ENCODE assay signal across 8 cellular contexts in the genomic region with DNA sequence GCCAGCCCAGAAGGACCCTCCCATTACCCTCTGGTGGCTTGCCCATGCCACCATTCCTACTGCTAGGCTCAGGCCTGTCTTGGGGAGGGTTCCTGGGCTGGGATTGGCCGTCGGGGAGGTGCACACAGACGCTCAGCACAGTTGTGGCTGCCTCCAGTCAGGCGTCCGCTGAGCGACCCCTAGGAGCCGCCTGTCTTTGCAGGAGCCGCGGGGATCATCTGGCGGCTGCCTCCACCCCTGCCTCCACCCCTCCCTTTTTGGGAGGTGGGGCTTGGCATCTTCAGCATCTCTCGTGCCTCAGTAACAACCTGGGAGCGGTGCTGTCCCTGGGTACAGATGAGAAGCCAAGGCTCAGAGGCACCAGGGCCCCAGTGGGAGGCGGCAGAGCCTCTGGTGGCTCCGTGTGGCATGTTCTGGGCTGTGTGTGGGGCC. TPM values are rescaled to one million over a fixed set of nuclear protein-coding genes. Genes with fewer than 3 reads are reported as not detected.
DNase-seq lines count a peak whose midpoint lies in the region; ATAC-seq and TF ChIP-seq lines count a peak whose summit lies in the region.

No MANE protein-coding gene starts in this region.

- H4K8ac ChIP-seq in neuronal stem cell (ENCODE audit: low read depth, low read length), result no peak overlapping the region

- peak overlapping the region; percentile 66 for H2AK5ac ChIP-seq in neuronal stem cell (ENCODE audit: low read depth, low read length)

- no peak overlapping the region for H2BK120ac ChIP-seq in neuronal stem cell (ENCODE audit: low read depth, low read length)

- H3K4me1 Mint-ChIP-seq in CD4-positive, alpha-beta T cell (ENCODE audit: low read depth), result peaks cover 4% of the 10 kb centered on the region
- H3K4me1 Mint-ChIP-seq in endodermal cell, result no peaks in the 10 kb centered on the region

- H3K4me1 ChIP-seq in endodermal cell (ENCODE audit: control insufficient read depth, insufficient read depth, low read length) (peaks cover 5% of the 10 kb centered on the region), neuronal stem cell (ENCODE audit: control insufficient read depth in 2 of 2, insufficient read depth in 1 of 2, low read depth in 1 of 2, low read length in 2 of 2) (peaks cover 3 to 10% of the 10 kb centered on the region in 2 donors)

- no peak overlapping the region for H2AFZ ChIP-seq in neuronal stem cell (ENCODE audit: low read length)

- ATAC-seq in CD4-positive, alpha-beta T cell (ENCODE audit: poor library complexity), result peak; percentile 21
- ATAC-seq in GM21619 (IDR thresholded peaks at IDR 0.05; ENCODE audit: unreplicated experiment), result no peak

- no peak overlapping the region for H3K27ac Mint-ChIP-seq in CD4-positive, alpha-beta T cell
- H3K27ac Mint-ChIP-seq in endodermal cell, result peak overlapping the region; percentile 65

- H3K36me3 Mint-ChIP-seq in CD4-positive, alpha-beta T cell (ENCODE audit: low read depth), result no peaks in the 10 kb centered on the region
- H3K36me3 Mint-ChIP-seq in endodermal cell (ENCODE audit: low read depth), result no peaks in the 10 kb centered on the region

- H2BK5ac ChIP-seq in neuronal stem cell (ENCODE audit: low read length), result peak overlapping the region; percentile 87

- TF ChIP-seq CTCF in CD4-positive, alpha-beta T cell (IDR thresholded peaks at IDR 0.05), result no peak
- no peak for TF ChIP-seq CTCF in endodermal cell (conservative IDR thresholded peaks at IDR 0.05)

- H3K9ac ChIP-seq in endodermal cell (ENCODE audit: extremely low read depth, low read length, poor library complexity, severe bottlenecking) (no peak overlapping the region), neuronal stem cell (ENCODE audit: low read depth, low read length, poor library complexity) (peak overlapping the region; percentile 38)

- H4K91ac ChIP-seq in neuronal stem cell (ENCODE audit: low read depth, low read length, poor library complexity), result no peak overlapping the region

- no peak overlapping the region for H2BK15ac ChIP-seq in neuronal stem cell (ENCODE audit: low read length)

- H3K27ac ChIP-seq in CD4-positive, alpha-beta T cell (ENCODE audit: low read depth, low read length), result no peak overlapping the region
- H3K27ac ChIP-seq in endodermal cell (ENCODE audit: low read depth, low read length), result peak overlapping the region; percentile 44
- H3K27ac ChIP-seq in neuronal stem cell (replicated peaks; ENCODE audit: low read length), result no peak overlapping the region

- peak overlapping the region; percentile 15 for H3K18ac ChIP-seq in neuronal stem cell (ENCODE audit: low read length)

- WGBS in endodermal cell (ENCODE audit: insufficient coverage in 1 of 2, insufficient read length in 1 of 2), 2 experiments, result 63 to 75% methylated on average over 11 to 14 of the region's 14 CpGs
- WGBS in neuronal stem cell (ENCODE audit: extremely low coverage in 2 of 2, insufficient read length in 2 of 2, insufficient replicate concordance in 1 of 2), 2 donors, result no CpG with 5 or more reads among the region's 14 CpGs

- H3K9me3 ChIP-seq in CD4-positive, alpha-beta T cell (ENCODE audit: control insufficient read depth, low read length), result no peaks in the 10 kb centered on the region
- H3K9me3 ChIP-seq in endodermal cell (ENCODE audit: control insufficient read depth, low read length), result no peaks in the 10 kb centered on the region
- no peaks in the 10 kb centered on the region for H3K9me3 ChIP-seq in neuronal stem cell (replicated peaks in 1 of 2; ENCODE audit: control insufficient read depth in 2 of 2, insufficient read depth in 1 of 2, low read depth in 1 of 2, low read length in 2 of 2)

- DNase-seq in CD4-positive, alpha-beta T cell, result no peak
- DNase-seq in NCI-H2171 treated with DMSO at 0.1 percent for 48 hours (lab: John Stamatoyannopoulos, UW) (peak; percentile 99), endodermal cell (no peak), neuronal stem cell (ENCODE audit: low spot score) (peak; percentile 17), SKM-1 (lab: John Stamatoyannopoulos, UW; ENCODE audit: unreplicated experiment) (no peak), NCI-H187 (lab: John Stamatoyannopoulos, UW) (no peak)
- no peak for DNase-seq in stimulated activated CD4-positive, alpha-beta T cell treated with anti-CD3 and anti-CD28 coated beads, Interleukin-4, amount 100 ng/mL, for 4 hours

- H3K36me3 ChIP-seq in endodermal cell (ENCODE audit: control insufficient read depth, insufficient read depth, low read length) (no peaks in the 10 kb centered on the region), neuronal stem cell (replicated peaks in 1 of 2; ENCODE audit: control insufficient read depth in 2 of 2, insufficient read depth in 2 of 2, low read length in 2 of 2) (no peaks in the 10 kb centered on the region)

- no peak overlapping the region for H3K14ac ChIP-seq in neuronal stem cell (ENCODE audit: low read length)

- H3K4ac ChIP-seq in neuronal stem cell (ENCODE audit: low read length), result no peak overlapping the region

- H3K23ac ChIP-seq in neuronal stem cell (ENCODE audit: low read depth, low read length, poor library complexity), result peak overlapping the region; percentile 43

- no peak overlapping the region for H3K4me2 ChIP-seq in neuronal stem cell (ENCODE audit: insufficient read depth, low read length, poor library complexity, severe bottlenecking)

- no peak overlapping the region for H3K4me3 ChIP-seq in endodermal cell (ENCODE audit: low read length)
- H3K4me3 ChIP-seq in neuronal stem cell (ENCODE audit: low read length in 2 of 2), result no peak overlapping the region

- intact Hi-C loops in CD4-positive, alpha-beta T cell (cut with DNase I, micrococcal nuclease), result loop anchor here in 1 of 2 experiments (2.0 kb wide), 1 partner anchor 77 kb away; no protein-coding TSS in a partner anchor

- CTCF ChIA-PET in CD4-positive, alpha-beta T cell (lab: Charles Lee), result no interaction called here

- no peak overlapping the region for H2BK12ac ChIP-seq in neuronal stem cell (ENCODE audit: low read length)

- H3K27me3 Mint-ChIP-seq in CD4-positive, alpha-beta T cell, result no peaks in the 10 kb centered on the region
- no peaks in the 10 kb centered on the region for H3K27me3 Mint-ChIP-seq in endodermal cell (ENCODE audit: insufficient read depth)

- POLR2A ChIA-PET in CD4-positive, alpha-beta T cell (lab: Charles Lee), result no interaction called here

- no peaks in the 10 kb centered on the region for H3K27me3 ChIP-seq in CD4-positive, alpha-beta T cell (ENCODE audit: control insufficient read depth, insufficient read depth, low read length)
- no peaks in the 10 kb centered on the region for H3K27me3 ChIP-seq in endodermal cell (ENCODE audit: control insufficient read depth, insufficient read depth, low read length, poor library complexity, severe bottlenecking)
- no peaks in the 10 kb centered on the region for H3K27me3 ChIP-seq in neuronal stem cell (ENCODE audit: control insufficient read depth in 3 of 3, insufficient read depth in 3 of 3, low read depth in 1 of 3, low read length in 3 of 3)

- H3K79me1 ChIP-seq in neuronal stem cell (ENCODE audit: low read depth, low read length), result peaks cover 55% of the 10 kb centered on the region

- H3K9me3 Mint-ChIP-seq in CD4-positive, alpha-beta T cell, result no peaks in the 10 kb centered on the region
- no peaks in the 10 kb centered on the region for H3K9me3 Mint-ChIP-seq in endodermal cell

- H3K4me3 Mint-ChIP-seq in CD4-positive, alpha-beta T cell, result no peak overlapping the region
- H3K4me3 Mint-ChIP-seq in endodermal cell, result no peak overlapping the region

RNA-seq across cellular contexts. Expression of a gene that starts 39.6 kb away (rescaled TPM):
- 1 to 10 TPM; 7.3 to 8.4 TPM for total RNA-seq in CD4-positive, alpha-beta T cell
- total RNA-seq in endodermal cell, result 10 to 100 TPM; 58.3 to 70.6 TPM
- 37.4 TPM for polyA plus RNA-seq in endodermal cell (2013, experiment 1 of 2)
- 33.9 TPM for polyA plus RNA-seq in endodermal cell (2013, experiment 2 of 2)
- polyA plus RNA-seq in neuronal stem cell (2013, experiment 1 of 2), result 36.1 TPM
- 36.3 TPM for polyA plus RNA-seq in neuronal stem cell (2013, experiment 2 of 2)

Comparison
In these comparisons a context has a peak if more than half of its experiments do, and no peak if none do; other contexts are left out.
1. DNase-seq: peak in NCI-H2171 treated with DMSO at 0.1 percent for 48 hours (single experiment) and neuronal stem cell (single experiment); none in CD4-positive, alpha-beta T cell (0 of 10), endodermal cell (single experiment), stimulated activated CD4-positive, alpha-beta T cell treated with anti-CD3 and anti-CD28 coated beads, Interleukin-4, amount 100 ng/mL, for 4 hours (0 of 2), SKM-1 (single experiment) and NCI-H187 (0 of 2).
2. RNA of a gene that starts 39.6 kb away (total RNA-seq): 58.3 to 70.6 TPM in endodermal cell; 7.3 to 8.4 TPM in CD4-positive, alpha-beta T cell; every median in the first group is over 4 times any median in the second.